1 cellular context compared by ENCODE assay signal in genomic region chr6:44221961-44222335, GRCh38.
TF ChIP-seq lines count a peak whose summit lies in the region.

No MANE protein-coding gene starts in this region.

TF ChIP-seq in HCT116, 20 proteins besides CTCF, POLR2A, EP300 and RAD21 (continued from another document):
- TF ChIP-seq REST (IDR thresholded peaks at IDR 0.05; ENCODE audit: low read depth): no peak
